In genomic region chr15:98549003-98549402, GRCh38 we compare ENCODE assay signal across 8 cellular contexts.
DNase-seq lines count a peak whose midpoint lies in the region; ATAC-seq and TF ChIP-seq lines count a peak whose summit lies in the region.

No MANE protein-coding gene starts in this region.

- intact Hi-C loops in Calu3 (cut with micrococcal nuclease; ENCODE audit: unreplicated experiment) (no loop called here), psoas muscle (cut with DNase I) (no loop called here), testis (cut with DNase I; ENCODE audit: low total_unique reads) (no loop called here)

- TF ChIP-seq POLR2A in testis (IDR thresholded peaks at IDR 0.05), result no peak

- H3K4me3 Mint-ChIP-seq in Calu3 (ENCODE audit: low read depth, unreplicated experiment), result peak overlapping the region; percentile 78
- peak overlapping the region; percentile 39 for H3K4me3 Mint-ChIP-seq in activated CD4-positive, alpha-beta memory T cell treated with anti-CD3 and anti-CD28 coated beads, Interleukin-2, amount 10 ng/mL, durations not matched to agents 7 days and 5 days
- H3K4me3 Mint-ChIP-seq in glutamatergic neuron (ENCODE audit: unreplicated experiment), result peak overlapping the region; percentile 98

- H3K36me3 Mint-ChIP-seq in Calu3 (ENCODE audit: insufficient read depth, unreplicated experiment) (peaks cover 13% of the 10 kb centered on the region), glutamatergic neuron (ENCODE audit: unreplicated experiment) (no peaks in the 10 kb centered on the region)
- no peaks in the 10 kb centered on the region for H3K36me3 Mint-ChIP-seq in activated CD4-positive, alpha-beta memory T cell treated with anti-CD3 and anti-CD28 coated beads, Interleukin-2, amount 10 ng/mL, durations not matched to agents 7 days and 5 days (ENCODE audit: low read depth)

- no peaks in the 10 kb centered on the region for H3K4me1 Mint-ChIP-seq in Calu3 (ENCODE audit: low read depth, unreplicated experiment)
- H3K4me1 Mint-ChIP-seq in activated CD4-positive, alpha-beta memory T cell treated with anti-CD3 and anti-CD28 coated beads, Interleukin-2, amount 10 ng/mL, durations not matched to agents 7 days and 5 days, result peaks cover 13% of the 10 kb centered on the region
- peaks cover 3% of the 10 kb centered on the region for H3K4me1 Mint-ChIP-seq in glutamatergic neuron (ENCODE audit: low read depth, unreplicated experiment)

- POLR2A ChIA-PET in activated CD4-positive, alpha-beta memory T cell treated with anti-CD3 and anti-CD28 coated beads, Interleukin-2, amount 10 ng/mL, durations not matched to agents 7 days and 5 days (lab: Charles Lee), result no interaction called here

- peak overlapping the region; percentile 74 for H3K4me3 ChIP-seq in psoas muscle
- H3K4me3 ChIP-seq in testis, result peak overlapping the region in 1 of 2 donors; percentile 74

- H3K27me3 ChIP-seq in psoas muscle (ENCODE audit: insufficient read depth in 3 of 3, low read length in 2 of 3), result peaks cover 0 to 31% (median 2%) of the 10 kb centered on the region in 3 donors
- H3K27me3 ChIP-seq in testis, result no peaks in the 10 kb centered on the region

- WGBS in psoas muscle, 3 donors, result 61 to 67% (median 64%) methylated on average over 11 of the region's 11 CpGs
- 42 to 62% methylated on average over 11 of the region's 11 CpGs for WGBS in testis, 2 donors

- ATAC-seq in psoas muscle (no peak), HG02798 (IDR thresholded peaks at IDR 0.05; ENCODE audit: poor library complexity, unreplicated experiment) (no peak)

- no peak overlapping the region for H3K27ac ChIP-seq in psoas muscle
- H3K27ac ChIP-seq in testis, result no peak overlapping the region

- no peak for TF ChIP-seq CTCF in Calu3 (IDR thresholded peaks at IDR 0.05; ENCODE audit: unreplicated experiment)
- no peak for TF ChIP-seq CTCF in glutamatergic neuron (IDR thresholded peaks at IDR 0.05; ENCODE audit: partially characterized antibody, unreplicated experiment)
- TF ChIP-seq CTCF in psoas muscle (IDR thresholded peaks at IDR 0.05), result no peak
- TF ChIP-seq CTCF in testis (IDR thresholded peaks at IDR 0.05), result no peak

- H3K9me3 Mint-ChIP-seq in Calu3 (ENCODE audit: low read depth, unreplicated experiment) (no peaks in the 10 kb centered on the region), glutamatergic neuron (ENCODE audit: unreplicated experiment) (peaks cover 5% of the 10 kb centered on the region)
- H3K9me3 Mint-ChIP-seq in activated CD4-positive, alpha-beta memory T cell treated with anti-CD3 and anti-CD28 coated beads, Interleukin-2, amount 10 ng/mL, durations not matched to agents 7 days and 5 days, result no peaks in the 10 kb centered on the region

- DNase-seq in Calu3, result no peak
- DNase-seq in activated CD4-positive, alpha-beta memory T cell treated with anti-CD3 and anti-CD28 coated beads, Interleukin-2, amount 10 ng/mL, durations not matched to agents 7 days and 5 days, result no peak
- DNase-seq in glutamatergic neuron, result no peak
- no peak for DNase-seq in psoas muscle
- DNase-seq in hippocampal formation (lab: John Stamatoyannopoulos, UW), result no peak
- DNase-seq in central memory CD4-positive, alpha-beta T cell, result no peak
- no peak for DNase-seq in testis

- H3K4me1 ChIP-seq in psoas muscle (peaks cover 10% of the 10 kb centered on the region), testis (peaks cover 3% of the 10 kb centered on the region)

- CTCF ChIA-PET in Calu3 (lab: Charles Lee), result interaction anchor here (0.7 kb wide), 1 partner anchor 133 kb away, joined by 5 read pairs; no protein-coding TSS in a partner anchor
- CTCF ChIA-PET in activated CD4-positive, alpha-beta memory T cell treated with anti-CD3 and anti-CD28 coated beads, Interleukin-2, amount 10 ng/mL, durations not matched to agents 7 days and 5 days (lab: Charles Lee), result no interaction called here

- H3K27me3 Mint-ChIP-seq in Calu3 (ENCODE audit: unreplicated experiment) (peaks cover 83% of the 10 kb centered on the region), glutamatergic neuron (ENCODE audit: unreplicated experiment) (peaks cover 12% of the 10 kb centered on the region)
- peaks cover 39% of the 10 kb centered on the region for H3K27me3 Mint-ChIP-seq in activated CD4-positive, alpha-beta memory T cell treated with anti-CD3 and anti-CD28 coated beads, Interleukin-2, amount 10 ng/mL, durations not matched to agents 7 days and 5 days

- no TSS peak for BruUV-seq in Calu3 (replicated peaks; lab: Mats Ljungman, UMichigan)

- no peaks in the 10 kb centered on the region for H3K36me3 ChIP-seq in psoas muscle (ENCODE audit: insufficient read depth in 1 of 2, low read depth in 1 of 2)
- H3K36me3 ChIP-seq in testis (ENCODE audit: low read depth, missing control alignments), result no peaks in the 10 kb centered on the region

- H3K9me3 ChIP-seq in psoas muscle (no peaks in the 10 kb centered on the region), testis (no peaks in the 10 kb centered on the region)

- H3K27ac Mint-ChIP-seq in Calu3 (ENCODE audit: unreplicated experiment) (no peak overlapping the region), glutamatergic neuron (ENCODE audit: unreplicated experiment) (no peak overlapping the region)
- no peak overlapping the region for H3K27ac Mint-ChIP-seq in activated CD4-positive, alpha-beta memory T cell treated with anti-CD3 and anti-CD28 coated beads, Interleukin-2, amount 10 ng/mL, durations not matched to agents 7 days and 5 days

Comparison
In these comparisons a context has a peak if more than half of its experiments do, and no peak if none do; other contexts are left out.
1. H3K4me3 Mint-ChIP-seq: peak in every context shown above with its lines; median percentile 98 in glutamatergic neuron; 78 in Calu3; 39 in activated CD4-positive, alpha-beta memory T cell treated with anti-CD3 and anti-CD28 coated beads, Interleukin-2, amount 10 ng/mL, durations not matched to agents 7 days and 5 days.